In genomic region chr10:97422921-97423420, GRCh38 we compare ENCODE assay signal across 6 cellular contexts. TPM values are rescaled to one million over a fixed set of nuclear protein-coding genes. Genes with fewer than 3 reads are reported as not detected.
DNase-seq lines count a peak whose midpoint lies in the region; ATAC-seq and TF ChIP-seq lines count a peak whose summit lies in the region.

No MANE protein-coding gene starts in this region.

- no peak for TF ChIP-seq CTCF in brain (conservative IDR thresholded peaks at IDR 0.05)

- peak overlapping the region in 4 of 5 experiments; percentile 12 to 86 (median 40) for H3K4me3 Mint-ChIP-seq in brain

- H3K27ac Mint-ChIP-seq in brain: peak overlapping the region; percentile 23 to 91 (median 73)

- H3K9me3 Mint-ChIP-seq in brain: peaks cover 0 to 14% (median 3%) of the 10 kb centered on the region in 5 experiments

- ATAC-seq in GM19455 (IDR thresholded peaks at IDR 0.05; ENCODE audit: unreplicated experiment): no peak

- peaks cover 9% of the 10 kb centered on the region for H3K27me3 Mint-ChIP-seq in brain

- H3K4me1 Mint-ChIP-seq in brain: peaks cover 46% of the 10 kb centered on the region

- DNase-seq in NOMO-1 treated with dmso at 0.1 percent for 144 hours (lab: John Stamatoyannopoulos, UW; ENCODE audit: unreplicated experiment): peak; percentile 25
- DNase-seq in stimulated activated CD4-positive, alpha-beta T cell treated with anti-CD3 and anti-CD28 coated beads, Interleukin-4, amount 100 ng/mL, for 24 hours: peak; percentile 75
- DNase-seq in NCI-H1092 (lab: John Stamatoyannopoulos, UW): no peak
- DNase-seq in ureter (ENCODE audit: low spot score): no peak

- H3K36me3 Mint-ChIP-seq in brain: peaks cover 7% of the 10 kb centered on the region

RNA-seq across cellular contexts. Expression of gene PGAM1, which starts 3.0 kb away (rescaled TPM):
- 278 TPM for polyA plus RNA-seq in brain (ENCODE audit: insufficient read depth, low read depth, low replicate concordance)
- total RNA-seq in ureter: 190 TPM

RNA-seq across cellular contexts. Expression of gene RRP12, which starts 21.8 kb away (rescaled TPM):
- polyA plus RNA-seq in brain (ENCODE audit: insufficient read depth, low read depth, low replicate concordance): 21.0 TPM
- total RNA-seq in ureter: 51.9 TPM

RNA-seq across cellular contexts. Expression of gene EXOSC1, which starts 22.8 kb away (rescaled TPM):
- 27.5 TPM for polyA plus RNA-seq in brain (ENCODE audit: insufficient read depth, low read depth, low replicate concordance)
- 41.2 TPM for total RNA-seq in ureter

RNA-seq across cellular contexts. Expression of gene ZDHHC16, which starts 23.0 kb away (rescaled TPM):
- polyA plus RNA-seq in brain (ENCODE audit: insufficient read depth, low read depth, low replicate concordance): 27.2 TPM
- 34.0 TPM for total RNA-seq in ureter

Comparison
In these comparisons a context has a peak if more than half of its experiments do, and no peak if none do; other contexts are left out.
1. DNase-seq: peak in NOMO-1 treated with dmso at 0.1 percent for 144 hours (single experiment) and stimulated activated CD4-positive, alpha-beta T cell treated with anti-CD3 and anti-CD28 coated beads, Interleukin-4, amount 100 ng/mL, for 24 hours (single experiment); none in NCI-H1092 (single experiment) and ureter (single experiment).